In genomic region chr17:27217631-27218030, GRCh38 we compare ENCODE assay signal across 1 cellular context.
TF ChIP-seq lines count a peak whose summit lies in the region.

No MANE protein-coding gene starts in this region.

TF ChIP-seq in GM23338, 12 proteins besides CTCF, POLR2A, EP300 and RAD21 (continued from another document):
- no peak for TF ChIP-seq REST (IDR thresholded peaks at IDR 0.05; ENCODE audit: unreplicated experiment)
- TF ChIP-seq JUNB (IDR thresholded peaks at IDR 0.05; ENCODE audit: unreplicated experiment): no peak
- TF ChIP-seq, protein P1, sequence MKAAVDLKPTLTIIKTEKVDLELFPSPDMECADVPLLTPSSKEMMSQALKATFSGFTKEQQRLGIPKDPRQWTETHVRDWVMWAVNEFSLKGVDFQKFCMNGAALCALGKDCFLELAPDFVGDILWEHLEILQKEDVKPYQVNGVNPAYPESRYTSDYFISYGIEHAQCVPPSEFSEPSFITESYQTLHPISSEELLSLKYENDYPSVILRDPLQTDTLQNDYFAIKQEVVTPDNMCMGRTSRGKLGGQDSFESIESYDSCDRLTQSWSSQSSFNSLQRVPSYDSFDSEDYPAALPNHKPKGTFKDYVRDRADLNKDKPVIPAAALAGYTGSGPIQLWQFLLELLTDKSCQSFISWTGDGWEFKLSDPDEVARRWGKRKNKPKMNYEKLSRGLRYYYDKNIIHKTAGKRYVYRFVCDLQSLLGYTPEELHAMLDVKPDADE (IDR thresholded peaks at IDR 0.05): no peak
- no peak for TF ChIP-seq NANOG (IDR thresholded peaks at IDR 0.05; ENCODE audit: borderline replicate concordance)
